ENCODE assay signal across 16 cellular contexts in genomic region chr13:51318015-51318414, GRCh38. TPM values are rescaled to one million over a fixed set of nuclear protein-coding genes. Genes with fewer than 3 reads are reported as not detected.
A peak's percentile ranks its signal among the peaks of the same experiment; 100 is the strongest.
DNase-seq lines count a peak whose midpoint lies in the region; ATAC-seq and TF ChIP-seq lines count a peak whose summit lies in the region.
"Had no signal": no experiment of that assay in that cellular context is flagged by ENCODE, and none has a peak within 500 bp of the region (broad histone marks: within the 10 kb centered on the region; RNA-seq: fewer than 3 reads in every experiment).

No MANE protein-coding gene starts in this region.

- no peak overlapping the region for H3K9ac ChIP-seq in Karpas-422 (ENCODE audit: low read length)

- H3K27me3 ChIP-seq in Karpas-422 (ENCODE audit: low read length) (no peaks in the 10 kb centered on the region), osteoblast (ENCODE audit: insufficient read depth, low read length) (peaks cover 4% of the 10 kb centered on the region), psoas muscle (ENCODE audit: insufficient read depth in 3 of 3, low read length in 2 of 3) (no peaks in the 10 kb centered on the region)

- no peak overlapping the region for H3K4me3 ChIP-seq in Karpas-422 (ENCODE audit: low read length)
- no peak overlapping the region for H3K4me3 ChIP-seq in fibroblast of mammary gland (ENCODE audit: control insufficient read depth, low read depth, low read length)
- no peak overlapping the region for H3K4me3 ChIP-seq in osteoblast (ENCODE audit: insufficient read depth, low read length)
- H3K4me3 ChIP-seq in psoas muscle = no peak overlapping the region
- H3K4me3 ChIP-seq: A549, GM23338 had no signal

- H2AFZ ChIP-seq in Karpas-422 (ENCODE audit: low read length) (no peak overlapping the region), osteoblast (ENCODE audit: low read length) (no peak overlapping the region)
- H2AFZ ChIP-seq: GM23338 had no signal

- H3K36me3 Mint-ChIP-seq in activated T-helper 17 cell treated with anti-CD3 and anti-CD28 coated beads, Interleukin-2, amount 50 U/mL, for 72 hours (ENCODE audit: low read depth) = no peaks in the 10 kb centered on the region
- H3K36me3 Mint-ChIP-seq: CD14-positive monocyte; CD8-positive, alpha-beta T cell had no signal

- peak overlapping the region; percentile 54 for H3K27ac Mint-ChIP-seq in activated T-helper 17 cell treated with anti-CD3 and anti-CD28 coated beads, Interleukin-2, amount 50 U/mL, for 72 hours
- H3K27ac Mint-ChIP-seq: CD14-positive monocyte; CD8-positive, alpha-beta T cell; GM23338; H9 had no signal

- H3K9me3 Mint-ChIP-seq in activated T-helper 17 cell treated with anti-CD3 and anti-CD28 coated beads, Interleukin-2, amount 50 U/mL, for 72 hours = no peaks in the 10 kb centered on the region
- H3K9me3 Mint-ChIP-seq: CD14-positive monocyte; CD8-positive, alpha-beta T cell; GM23338; H9 had no signal

- H3K36me3 ChIP-seq in Karpas-422 (ENCODE audit: insufficient read depth, low read length) (no peaks in the 10 kb centered on the region; the same call in 1 of the 2 replicates), osteoblast (ENCODE audit: insufficient read depth, low read length) (no peaks in the 10 kb centered on the region), psoas muscle (ENCODE audit: insufficient read depth in 1 of 2, low read depth in 1 of 2) (no peaks in the 10 kb centered on the region)

- H3K4me1 ChIP-seq in Karpas-422 (ENCODE audit: low read length) = peaks cover 68% of the 10 kb centered on the region
- peaks cover 42% of the 10 kb centered on the region for H3K4me1 ChIP-seq in osteoblast (ENCODE audit: insufficient read depth, low read length)
- H3K4me1 ChIP-seq in psoas muscle = peaks cover 4% of the 10 kb centered on the region
- H3K4me1 ChIP-seq: A549 had no signal

- H3K9me2 ChIP-seq in Karpas-422 (replicated peaks; ENCODE audit: insufficient read depth, low read length) = no peaks in the 10 kb centered on the region

- H3K9me3 ChIP-seq in Karpas-422 (ENCODE audit: low read length) (no peaks in the 10 kb centered on the region), osteoblast (ENCODE audit: low read depth, low read length) (no peaks in the 10 kb centered on the region), psoas muscle (no peaks in the 10 kb centered on the region)
- H3K9me3 ChIP-seq: A549 had no signal

- H3K27me3 Mint-ChIP-seq in activated T-helper 17 cell treated with anti-CD3 and anti-CD28 coated beads, Interleukin-2, amount 50 U/mL, for 72 hours = peaks cover 3% of the 10 kb centered on the region

- H3K79me2 ChIP-seq in Karpas-422 (ENCODE audit: low read length) = no peaks in the 10 kb centered on the region
- H3K79me2 ChIP-seq in osteoblast (ENCODE audit: insufficient read depth, low read length) = no peaks in the 10 kb centered on the region

- peak overlapping the region; percentile 24 for H3K4me2 ChIP-seq in Karpas-422 (ENCODE audit: low read depth, low read length, poor library complexity, severe bottlenecking)
- H3K4me2 ChIP-seq in osteoblast (ENCODE audit: insufficient read depth, low read length) = no peak overlapping the region
- H3K4me2 ChIP-seq: A549, GM23338 had no signal

- H4K20me1 ChIP-seq in Karpas-422 (ENCODE audit: insufficient read depth, low read depth, low read length) (no peaks in the 10 kb centered on the region), osteoblast (ENCODE audit: insufficient read depth, low read length) (no peaks in the 10 kb centered on the region)

- intact Hi-C loops in psoas muscle (cut with DNase I) = no loop called here

- TF ChIP-seq CTCF in fibroblast of mammary gland (conservative IDR thresholded peaks at IDR 0.05; ENCODE audit: control insufficient read depth, insufficient read depth, low read depth, low read length) (no peak), osteoblast (IDR thresholded peaks at IDR 0.05; ENCODE audit: extremely low read depth, low read depth, low read length) (no peak), psoas muscle (IDR thresholded peaks at IDR 0.05) (no peak)

- peak; percentile 49 for ATAC-seq in activated T-helper 17 cell treated with anti-CD3 and anti-CD28 coated beads, Interleukin-2, amount 50 U/mL, for 72 hours (replicated peaks)
- no peak for ATAC-seq in psoas muscle
- ATAC-seq: CD8-positive, alpha-beta T cell; GM23338 had no signal

- 94 to 100% (median 94%) methylated on average over 2 of the region's 2 CpGs for WGBS in psoas muscle, 3 donors

- no peak overlapping the region for H3K4me3 Mint-ChIP-seq in activated T-helper 17 cell treated with anti-CD3 and anti-CD28 coated beads, Interleukin-2, amount 50 U/mL, for 72 hours
- H3K4me3 Mint-ChIP-seq: CD14-positive monocyte; CD8-positive, alpha-beta T cell; GM23338; H9 had no signal

- H3K27ac ChIP-seq in Karpas-422 (ENCODE audit: low read length) (peak overlapping the region; percentile 74), osteoblast (ENCODE audit: low read depth, low read length) (peak overlapping the region; percentile 84), psoas muscle (no peak overlapping the region)
- H3K27ac ChIP-seq: A549, HL-60 had no signal

- DNase-seq in Karpas-422 = no peak
- DNase-seq in fibroblast of mammary gland (ENCODE audit: low read depth) = peak; percentile 41
- peak; percentile 57 for DNase-seq in osteoblast (ENCODE audit: insufficient read length, low spot score, missing footprints)
- no peak for DNase-seq in NCI-H2171 treated with DMSO at 0.1 percent for 48 hours (lab: John Stamatoyannopoulos, UW)
- no peak for DNase-seq in NOMO-1 treated with dmso at 0.1 percent for 144 hours (lab: John Stamatoyannopoulos, UW; ENCODE audit: unreplicated experiment)
- no peak for DNase-seq in globus pallidus (ENCODE audit: low spot score)
- no peak for DNase-seq in psoas muscle
- DNase-seq: CD8-positive, alpha-beta T cell; COR-L47; H9 had no signal

- H3K4me1 Mint-ChIP-seq in activated T-helper 17 cell treated with anti-CD3 and anti-CD28 coated beads, Interleukin-2, amount 50 U/mL, for 72 hours = no peaks in the 10 kb centered on the region
- H3K4me1 Mint-ChIP-seq: CD14-positive monocyte had no signal

RNA-seq across cellular contexts. Expression of gene SERPINE3, which starts 21.5 kb away (rescaled TPM):
- total RNA-seq in Karpas-422 (2014; rRNA removed; shearing (Covaris generic); ENCODE audit: low replicate concordance) = not detected in 2 replicates
- not detected for total RNA-seq in activated T-helper 17 cell treated with anti-CD3 and anti-CD28 coated beads, Interleukin-2, amount 50 U/mL, for 72 hours
- not detected in 2 replicates for total RNA-seq in osteoblast
- total RNA-seq in psoas muscle = not detected
- polyA plus RNA-seq in psoas muscle = under 1 TPM in 1 of 3 donors, not detected in 2; 0.03 TPM
- total RNA-seq: CD8-positive, alpha-beta T cell; H9 had no signal
- polyA plus RNA-seq: BJ, CD14-positive monocyte had no signal

Comparison
In these comparisons a context has a peak if more than half of its experiments do, and no peak if none do; other contexts are left out.
1. DNase-seq: peak in fibroblast of mammary gland (single experiment) and osteoblast (single experiment); none in Karpas-422 (single experiment), NCI-H2171 treated with DMSO at 0.1 percent for 48 hours (single experiment), NOMO-1 treated with dmso at 0.1 percent for 144 hours (single experiment), globus pallidus (single experiment) and psoas muscle (0 of 2).